Comparison of ENCODE assay signal across 1 cellular context in genomic region chr2:169827272-169828140, GRCh38.
TF ChIP-seq lines count a peak whose summit lies in the region.

TSS of gene UBR3 (plus strand) at chr2:169827454. CDS start at chr2:169827508, 54 bp downstream.

TF ChIP-seq in HepG2, 621 proteins besides CTCF, POLR2A, EP300 and RAD21 (continued from another document and continues in another):
- TF ChIP-seq STAT6 (CRISPR knock-in tag; IDR thresholded peaks at IDR 0.05; ENCODE audit: borderline replicate concordance), result no peak
- no peak for TF ChIP-seq LBX2 (CRISPR knock-in tag; IDR thresholded peaks at IDR 0.05; ENCODE audit: borderline replicate concordance)
- TF ChIP-seq ZSCAN22 (CRISPR knock-in tag; IDR thresholded peaks at IDR 0.05), result no peak
- TF ChIP-seq RXRB (CRISPR knock-in tag; IDR thresholded peaks at IDR 0.05; ENCODE audit: borderline replicate concordance), result peak; percentile 60
- peak; percentile 17; the same call in 1 of the 2 replicates for TF ChIP-seq HOXD1 (CRISPR knock-in tag; IDR thresholded peaks at IDR 0.05)
- no peak for TF ChIP-seq ZBTB49 (CRISPR knock-in tag; IDR thresholded peaks at IDR 0.05; ENCODE audit: borderline replicate concordance)
- 0 out of 2 replicates have a peak, but pooled peaks have one; percentile 23 for TF ChIP-seq TARDBP (CRISPR knock-in tag; IDR thresholded peaks at IDR 0.05)
- peak; percentile 99 for TF ChIP-seq CHD2 (IDR thresholded peaks at IDR 0.05; ENCODE audit: low read depth, low read length)
- peak; percentile 31 for TF ChIP-seq JARID2 (CRISPR knock-in tag; IDR thresholded peaks at IDR 0.05; ENCODE audit: insufficient replicate concordance)
- TF ChIP-seq TBL1XR1 (IDR thresholded peaks at IDR 0.05; ENCODE audit: borderline replicate concordance, low read length, partially characterized antibody), result no peak
- TF ChIP-seq POGZ (CRISPR knock-in tag; IDR thresholded peaks at IDR 0.05), result peak; percentile 81; the same call in 1 of the 2 replicates
- no peak for TF ChIP-seq HIC2 (CRISPR knock-in tag; IDR thresholded peaks at IDR 0.05; ENCODE audit: low read depth)
- no peak for TF ChIP-seq TBP (CRISPR knock-in tag; IDR thresholded peaks at IDR 0.05)
- no peak; the same call in 1 of the 2 replicates for TF ChIP-seq ELF1 (CRISPR knock-in tag; IDR thresholded peaks at IDR 0.05)
- no peak for TF ChIP-seq ZSCAN29 (CRISPR knock-in tag; conservative IDR thresholded peaks at IDR 0.05)
- TF ChIP-seq ZNF670 (CRISPR knock-in tag; IDR thresholded peaks at IDR 0.05; ENCODE audit: borderline replicate concordance), result no peak
- 0 out of 2 replicates have a peak, but pooled peaks have one; percentile 30 for TF ChIP-seq ZBTB7B (CRISPR knock-in tag; IDR thresholded peaks at IDR 0.05)
- TF ChIP-seq ZNF142 (CRISPR knock-in tag; IDR thresholded peaks at IDR 0.05), result 0 out of 2 replicates have a peak, but pooled peaks have one; percentile 29
- 0 out of 2 replicates have a peak, but pooled peaks have one; percentile 44 for TF ChIP-seq SKIL (CRISPR knock-in tag; IDR thresholded peaks at IDR 0.05; ENCODE audit: borderline replicate concordance)
- TF ChIP-seq PHB2 (IDR thresholded peaks at IDR 0.05; ENCODE audit: partially characterized antibody), result no peak
- TF ChIP-seq ISX (CRISPR knock-in tag; conservative IDR thresholded peaks at IDR 0.05), result no peak
- no peak for TF ChIP-seq MIXL1 (CRISPR knock-in tag; IDR thresholded peaks at IDR 0.05)
- TF ChIP-seq ZNF318 (CRISPR knock-in tag; IDR thresholded peaks at IDR 0.05), result no peak
- peak; percentile 79 for TF ChIP-seq HOXA3 (CRISPR knock-in tag; IDR thresholded peaks at IDR 0.05)
- TF ChIP-seq GZF1 (CRISPR knock-in tag; IDR thresholded peaks at IDR 0.05), result no peak
